Comparison of ENCODE assay signal across 8 cellular contexts in the genomic region with DNA sequence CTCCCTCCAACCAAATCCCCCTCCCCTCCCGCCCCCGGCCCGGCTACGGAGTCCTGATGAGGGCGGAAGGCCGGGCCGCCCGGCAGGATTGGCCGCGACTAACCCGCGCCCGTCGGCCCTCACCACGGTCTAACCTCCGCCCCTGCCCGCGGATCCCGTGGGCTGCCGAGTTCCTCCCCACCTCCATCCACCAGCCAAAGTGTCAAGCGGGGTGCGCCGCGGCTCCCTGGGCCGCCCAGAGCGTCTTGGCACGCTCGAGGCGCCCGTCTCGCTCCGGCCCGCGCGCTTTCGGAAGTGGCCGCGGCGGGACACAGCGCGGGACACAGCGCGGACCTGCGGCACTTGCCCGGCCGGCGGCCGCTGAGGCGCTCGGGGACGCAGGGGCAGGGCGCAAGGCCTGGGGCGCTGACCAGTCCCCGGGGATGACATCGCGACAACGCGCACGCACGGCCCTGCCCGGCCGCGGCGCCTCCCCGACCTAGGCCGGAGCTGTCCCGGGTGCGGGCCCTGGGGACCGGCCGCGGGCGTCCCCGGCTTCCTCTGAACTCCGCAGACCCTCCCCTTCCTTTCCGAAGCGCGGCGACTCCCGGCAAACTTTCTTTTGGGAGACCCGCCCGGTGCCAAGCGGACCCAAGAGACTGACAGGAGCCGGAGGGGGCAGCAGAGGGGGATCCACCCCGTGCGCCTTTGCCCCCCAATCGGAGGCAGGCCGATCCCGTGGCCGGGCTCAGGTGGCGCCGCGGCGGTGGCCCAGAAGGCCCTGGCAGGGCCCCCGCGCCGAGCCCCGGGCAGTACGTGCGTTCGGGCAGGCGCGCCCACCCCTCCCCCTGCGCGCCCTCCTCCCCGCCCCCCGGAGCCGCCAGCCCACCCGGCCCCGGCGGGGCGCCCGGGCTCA.
DNase-seq lines count a peak whose midpoint lies in the region; ATAC-seq and TF ChIP-seq lines count a peak whose summit lies in the region.

No MANE protein-coding gene starts in this region.

- H3K27me3 Mint-ChIP-seq in Caco-2 (ENCODE audit: insufficient read depth, unreplicated experiment) = peaks cover 5% of the 10 kb centered on the region

- no TSS peak for BruUV-seq in Caco-2 (replicated peaks; lab: Mats Ljungman, UMichigan)

- H3K27ac Mint-ChIP-seq in Caco-2 (ENCODE audit: unreplicated experiment) = no peak overlapping the region

- H3K4me1 ChIP-seq in Caco-2 = peaks cover 14% of the 10 kb centered on the region
- peaks cover 23% of the 10 kb centered on the region for H3K4me1 ChIP-seq in effector memory CD4-positive, alpha-beta T cell (ENCODE audit: control insufficient read depth, insufficient read depth, low read length, poor library complexity, severe bottlenecking)

- peak overlapping the region; percentile 82 for H3K4me3 Mint-ChIP-seq in Caco-2 (ENCODE audit: unreplicated experiment)

- no peak for TF ChIP-seq CTCF in Caco-2 (IDR thresholded peaks at IDR 0.05; ENCODE audit: insufficient read depth in 1 of 2, low read depth in 1 of 2, low read length in 1 of 2, severe bottlenecking in 1 of 2, unreplicated experiment in 1 of 2)

- ATAC-seq in GM19455 (IDR thresholded peaks at IDR 0.05; ENCODE audit: unreplicated experiment) (peak; percentile 34), HG03469 (IDR thresholded peaks at IDR 0.05; ENCODE audit: unreplicated experiment) (peak; percentile 13)

- no peaks in the 10 kb centered on the region for H3K36me3 Mint-ChIP-seq in Caco-2 (ENCODE audit: insufficient read depth, unreplicated experiment)

- H3K4me1 Mint-ChIP-seq in Caco-2 (ENCODE audit: low read depth, unreplicated experiment) = peaks cover 7% of the 10 kb centered on the region

- H3K9me3 ChIP-seq in Caco-2 = no peaks in the 10 kb centered on the region
- H3K9me3 ChIP-seq in effector memory CD4-positive, alpha-beta T cell (ENCODE audit: control insufficient read depth, low read length) = no peaks in the 10 kb centered on the region

- H3K4me3 ChIP-seq in Caco-2 (ENCODE audit: low read depth, low read length) = peak overlapping the region; percentile 75
- peak overlapping the region; percentile 93 for H3K4me3 ChIP-seq in effector memory CD4-positive, alpha-beta T cell (ENCODE audit: insufficient read depth, low read depth, low read length, poor library complexity, severe bottlenecking)

- H3K9me3 Mint-ChIP-seq in Caco-2 (ENCODE audit: unreplicated experiment) = no peaks in the 10 kb centered on the region

- no peaks in the 10 kb centered on the region for H3K27me3 ChIP-seq in Caco-2 (replicated peaks; ENCODE audit: control insufficient read depth, insufficient read depth, low read length)
- no peaks in the 10 kb centered on the region for H3K27me3 ChIP-seq in effector memory CD4-positive, alpha-beta T cell (replicated peaks; ENCODE audit: control insufficient read depth, insufficient read depth, low read length, poor library complexity, severe bottlenecking)

- H3K36me3 ChIP-seq in Caco-2 (ENCODE audit: control insufficient read depth, insufficient read depth, low read length) = no peaks in the 10 kb centered on the region
- H3K36me3 ChIP-seq in effector memory CD4-positive, alpha-beta T cell (ENCODE audit: control insufficient read depth, insufficient read depth, low read length) = no peaks in the 10 kb centered on the region

- intact Hi-C loops in Caco-2 (cut with micrococcal nuclease; ENCODE audit: unreplicated experiment) = loop anchor here (1.0 to 5.0 kb wide), 3 partner anchors 11 to 61 kb away; no protein-coding TSS in a partner anchor

- peak overlapping the region; percentile 94 for H3K27ac ChIP-seq in effector memory CD4-positive, alpha-beta T cell (ENCODE audit: insufficient read depth, low read length, poor library complexity, severe bottlenecking)
- peak overlapping the region; percentile 19 for H3K27ac ChIP-seq in temporal lobe (ENCODE audit: low read depth, low read length)

- CTCF ChIA-PET in Caco-2 (lab: Charles Lee) = interaction anchor here (1.6 kb wide), 1 partner anchor 7 kb away, joined by 3 read pairs; no protein-coding TSS in a partner anchor

- DNase-seq in Caco-2 (peak; percentile 39 to 58), mesenteric fat pad (ENCODE audit: low spot score) (peak; percentile 91), DMS79 (lab: John Stamatoyannopoulos, UW) (no peak)
- DNase-seq in activated CD4-positive, alpha-beta T cell treated with anti-CD3 and anti-CD28 coated beads for 4 hours = peak; percentile 41 to 44
- peak in 1 of 3 donors; percentile 16 for DNase-seq in effector memory CD4-positive, alpha-beta T cell

- POLR2A ChIA-PET in Caco-2 (lab: Charles Lee) = interaction anchor here (1.0 kb wide), 1 partner anchor 11 kb away, joined by 3 read pairs; no protein-coding TSS in a partner anchor
